In genomic region chr5:138650999-138651766, GRCh38 we compare ENCODE assay signal across 19 cellular contexts.
DNase-seq lines count a peak whose midpoint lies in the region; ATAC-seq, FAIRE-seq and TF ChIP-seq lines count a peak whose summit lies in the region.
"Had no signal": no experiment of that assay in that cellular context is flagged by ENCODE, and none has a peak within 500 bp of the region (broad histone marks: within the 10 kb centered on the region; RNA-seq: fewer than 3 reads in every experiment).

No MANE protein-coding gene starts in this region.

- TF ChIP-seq CTCF in GM23338 (conservative IDR thresholded peaks at IDR 0.05; ENCODE audit: low read depth in 2 of 2) (no peak), OCI-LY3 (IDR thresholded peaks at IDR 0.05; ENCODE audit: low read depth, low read length) (no peak), kidney (IDR thresholded peaks at IDR 0.05; ENCODE audit: borderline replicate concordance, extremely low read depth, insufficient read depth) (no peak)

- no peaks in the 10 kb centered on the region for H3K9me2 ChIP-seq in GM23338 (ENCODE audit: insufficient read depth)

- H3K9me3 ChIP-seq in OCI-LY3 (ENCODE audit: insufficient read depth, low read length) (no peaks in the 10 kb centered on the region), kidney (ENCODE audit: control insufficient read depth in 1 of 2, low read length in 2 of 2) (no peaks in the 10 kb centered on the region)

- H3K79me2 ChIP-seq in GM23338 (replicated peaks; ENCODE audit: insufficient read depth) (no peaks in the 10 kb centered on the region), OCI-LY3 (ENCODE audit: low read length) (no peaks in the 10 kb centered on the region)

- H3K4me2 ChIP-seq in GM23338 = no peak overlapping the region; the same call in 1 of the 2 replicates
- peak overlapping the region; percentile 73 for H3K4me2 ChIP-seq in OCI-LY3 (ENCODE audit: low read length)

- H3K4me3 Mint-ChIP-seq in GM23338 = no peak overlapping the region; the same call in 2 of the 3 replicates
- H3K4me3 Mint-ChIP-seq: B cell; CD8-positive, alpha-beta T cell had no signal

- H3K4me1 ChIP-seq in GM23338 (ENCODE audit: insufficient read depth) (peaks cover 20% of the 10 kb centered on the region), OCI-LY3 (ENCODE audit: low read length) (peaks cover 48% of the 10 kb centered on the region), kidney (ENCODE audit: control insufficient read depth in 1 of 2, insufficient read depth in 1 of 2, low read depth in 1 of 2, low read length in 2 of 2) (no peaks in the 10 kb centered on the region)

- H3K36me3 ChIP-seq in GM23338 (ENCODE audit: insufficient read depth) (no peaks in the 10 kb centered on the region), OCI-LY3 (replicated peaks; ENCODE audit: low read depth, low read length) (no peaks in the 10 kb centered on the region), kidney (ENCODE audit: control insufficient read depth in 1 of 2, insufficient read depth in 2 of 2, low read length in 2 of 2) (no peaks in the 10 kb centered on the region)

- peak overlapping the region; percentile 78 for H2AFZ ChIP-seq in GM23338
- H2AFZ ChIP-seq in OCI-LY3 (ENCODE audit: low read depth, low read length) = no peak overlapping the region

- no peaks in the 10 kb centered on the region for H3F3A ChIP-seq in GM23338 (replicated peaks; ENCODE audit: low read depth)

- H3K27me3 Mint-ChIP-seq in GM23338 (ENCODE audit: insufficient read depth, low read depth, poor library complexity) = peaks cover 6% of the 10 kb centered on the region

- H3K27ac ChIP-seq in GM23338 (ENCODE audit: low read depth) (no peak overlapping the region), OCI-LY3 (ENCODE audit: low read length) (no peak overlapping the region), kidney (ENCODE audit: low read depth in 2 of 2, low read length in 2 of 2) (no peak overlapping the region)

- peak; percentile 19 for ATAC-seq in GM23338
- no peak for ATAC-seq in HG03469 (IDR thresholded peaks at IDR 0.05; ENCODE audit: unreplicated experiment)
- ATAC-seq: CD8-positive, alpha-beta T cell; HCT116 had no signal

- H3K4me3 ChIP-seq in GM23338 (no peak overlapping the region), OCI-LY3 (ENCODE audit: low read length) (peak overlapping the region; percentile 61; the same call in 1 of the 2 replicates), kidney (ENCODE audit: low read length in 2 of 2) (no peak overlapping the region)

- no peak for FAIRE-seq in kidney (lab: Jason Lieb, UNC)
- FAIRE-seq: D721Med had no signal

- peaks cover 49% of the 10 kb centered on the region for H3K4me1 Mint-ChIP-seq in GM23338

- H3K27me3 ChIP-seq in GM23338 (ENCODE audit: insufficient read depth) (no peaks in the 10 kb centered on the region), OCI-LY3 (ENCODE audit: low read depth, low read length) (peaks cover 14% of the 10 kb centered on the region)

- intact Hi-C loops in kidney (cut with DNase I) = no loop called here

- H4K20me1 ChIP-seq in GM23338 (replicated peaks; ENCODE audit: insufficient read depth) (no peaks in the 10 kb centered on the region), OCI-LY3 (ENCODE audit: insufficient read depth, low read length) (no peaks in the 10 kb centered on the region)

- no peaks in the 10 kb centered on the region for H3K9me3 Mint-ChIP-seq in GM23338
- H3K9me3 Mint-ChIP-seq: CD8-positive, alpha-beta T cell had no signal

- H3K9ac ChIP-seq in OCI-LY3 (ENCODE audit: low read length) = no peak overlapping the region
- no peak overlapping the region for H3K9ac ChIP-seq in kidney (ENCODE audit: low read length in 2 of 2)

- no peaks in the 10 kb centered on the region; the same call in 2 of the 3 replicates for H3K36me3 Mint-ChIP-seq in GM23338 (ENCODE audit: low read depth)
- H3K36me3 Mint-ChIP-seq: CD8-positive, alpha-beta T cell had no signal

- no peak overlapping the region for H3K27ac Mint-ChIP-seq in GM23338
- H3K27ac Mint-ChIP-seq: CD8-positive, alpha-beta T cell had no signal

- DNase-seq in GM23338 (ENCODE audit: low spot score) = no peak
- DNase-seq in kidney = peak; percentile 33
- DNase-seq in retina = peak; percentile 54
- DNase-seq in Ammon's horn (ENCODE audit: low spot score) = no peak
- no peak for DNase-seq in activated CD4-positive, alpha-beta T cell treated with anti-CD3 and anti-CD28 coated beads for 4 hours
- DNase-seq: ACHN; CD8-positive, alpha-beta T cell; DMS79 treated with DMSO at 0.1 percent for 48 hours; KG1; NCI-H1092 treated with DMSO at 0.1 percent for 48 hours; NCI-H187 treated with DMSO at 0.1 percent for 48 hours; NCI-H2171 treated with DMSO at 0.1 percent for 48 hours; NCI-H510A treated with DMSO at 0.1 percent for 48 hours; SW 1271 had no signal

TF ChIP-seq in GM23338, 12 proteins besides CTCF, POLR2A, EP300 and RAD21 (continues in another document):
- no peak for TF ChIP-seq STAT1 (IDR thresholded peaks at IDR 0.05; ENCODE audit: unreplicated experiment)
- TF ChIP-seq REST (IDR thresholded peaks at IDR 0.05; ENCODE audit: unreplicated experiment) = no peak
- no peak for TF ChIP-seq EZH2phosphoT487 (IDR thresholded peaks at IDR 0.05; ENCODE audit: unreplicated experiment)

Comparison
In these comparisons a context has a peak if more than half of its experiments do, and no peak if none do; other contexts are left out.
1. DNase-seq: peak in kidney (single experiment) and retina (single experiment); none in GM23338 (single experiment), Ammon's horn (single experiment) and activated CD4-positive, alpha-beta T cell treated with anti-CD3 and anti-CD28 coated beads for 4 hours (0 of 2).